Comparison of ENCODE assay signal across 1 cellular context in the genomic region with DNA sequence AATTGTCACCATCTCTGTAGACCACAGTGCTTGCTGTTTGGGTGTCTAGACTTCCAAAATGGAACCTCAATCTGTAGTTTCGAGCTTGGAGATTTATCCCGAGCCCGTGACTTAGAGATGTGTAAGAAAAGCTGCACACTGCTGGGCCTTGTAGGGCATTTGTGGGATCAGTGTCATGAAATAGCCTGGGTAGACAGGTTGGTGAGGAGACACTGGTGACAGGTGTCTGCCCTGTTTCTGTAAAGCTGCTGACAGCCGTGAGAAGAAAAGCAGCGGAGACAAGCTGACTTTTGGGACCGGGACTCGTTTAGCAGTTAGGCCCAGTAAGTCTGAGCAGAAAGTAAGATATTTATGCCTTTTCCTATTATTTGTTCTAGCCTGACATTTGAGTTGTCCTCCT.
TF ChIP-seq lines count a peak whose summit lies in the region.

No MANE protein-coding gene starts in this region.

TF ChIP-seq in GM23338, 12 proteins besides CTCF, POLR2A, EP300 and RAD21 (continued from another document):
- TF ChIP-seq, protein P1, sequence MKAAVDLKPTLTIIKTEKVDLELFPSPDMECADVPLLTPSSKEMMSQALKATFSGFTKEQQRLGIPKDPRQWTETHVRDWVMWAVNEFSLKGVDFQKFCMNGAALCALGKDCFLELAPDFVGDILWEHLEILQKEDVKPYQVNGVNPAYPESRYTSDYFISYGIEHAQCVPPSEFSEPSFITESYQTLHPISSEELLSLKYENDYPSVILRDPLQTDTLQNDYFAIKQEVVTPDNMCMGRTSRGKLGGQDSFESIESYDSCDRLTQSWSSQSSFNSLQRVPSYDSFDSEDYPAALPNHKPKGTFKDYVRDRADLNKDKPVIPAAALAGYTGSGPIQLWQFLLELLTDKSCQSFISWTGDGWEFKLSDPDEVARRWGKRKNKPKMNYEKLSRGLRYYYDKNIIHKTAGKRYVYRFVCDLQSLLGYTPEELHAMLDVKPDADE (IDR thresholded peaks at IDR 0.05) = no peak
- TF ChIP-seq CREB1 (CRISPR knock-in tag; IDR thresholded peaks at IDR 0.05; ENCODE audit: low read depth) (no peak), EZH2phosphoT487 (IDR thresholded peaks at IDR 0.05; ENCODE audit: unreplicated experiment) (no peak), ZNF331 (CRISPR knock-in tag; IDR thresholded peaks at IDR 0.05; ENCODE audit: low read depth) (no peak), NANOG (IDR thresholded peaks at IDR 0.05; ENCODE audit: borderline replicate concordance) (no peak), STAT1 (IDR thresholded peaks at IDR 0.05; ENCODE audit: unreplicated experiment) (no peak), JUNB (IDR thresholded peaks at IDR 0.05; ENCODE audit: unreplicated experiment) (no peak), EZH2 (IDR thresholded peaks at IDR 0.05; ENCODE audit: low read depth, unreplicated experiment) (no peak)
- TF ChIP-seq, protein P2, sequence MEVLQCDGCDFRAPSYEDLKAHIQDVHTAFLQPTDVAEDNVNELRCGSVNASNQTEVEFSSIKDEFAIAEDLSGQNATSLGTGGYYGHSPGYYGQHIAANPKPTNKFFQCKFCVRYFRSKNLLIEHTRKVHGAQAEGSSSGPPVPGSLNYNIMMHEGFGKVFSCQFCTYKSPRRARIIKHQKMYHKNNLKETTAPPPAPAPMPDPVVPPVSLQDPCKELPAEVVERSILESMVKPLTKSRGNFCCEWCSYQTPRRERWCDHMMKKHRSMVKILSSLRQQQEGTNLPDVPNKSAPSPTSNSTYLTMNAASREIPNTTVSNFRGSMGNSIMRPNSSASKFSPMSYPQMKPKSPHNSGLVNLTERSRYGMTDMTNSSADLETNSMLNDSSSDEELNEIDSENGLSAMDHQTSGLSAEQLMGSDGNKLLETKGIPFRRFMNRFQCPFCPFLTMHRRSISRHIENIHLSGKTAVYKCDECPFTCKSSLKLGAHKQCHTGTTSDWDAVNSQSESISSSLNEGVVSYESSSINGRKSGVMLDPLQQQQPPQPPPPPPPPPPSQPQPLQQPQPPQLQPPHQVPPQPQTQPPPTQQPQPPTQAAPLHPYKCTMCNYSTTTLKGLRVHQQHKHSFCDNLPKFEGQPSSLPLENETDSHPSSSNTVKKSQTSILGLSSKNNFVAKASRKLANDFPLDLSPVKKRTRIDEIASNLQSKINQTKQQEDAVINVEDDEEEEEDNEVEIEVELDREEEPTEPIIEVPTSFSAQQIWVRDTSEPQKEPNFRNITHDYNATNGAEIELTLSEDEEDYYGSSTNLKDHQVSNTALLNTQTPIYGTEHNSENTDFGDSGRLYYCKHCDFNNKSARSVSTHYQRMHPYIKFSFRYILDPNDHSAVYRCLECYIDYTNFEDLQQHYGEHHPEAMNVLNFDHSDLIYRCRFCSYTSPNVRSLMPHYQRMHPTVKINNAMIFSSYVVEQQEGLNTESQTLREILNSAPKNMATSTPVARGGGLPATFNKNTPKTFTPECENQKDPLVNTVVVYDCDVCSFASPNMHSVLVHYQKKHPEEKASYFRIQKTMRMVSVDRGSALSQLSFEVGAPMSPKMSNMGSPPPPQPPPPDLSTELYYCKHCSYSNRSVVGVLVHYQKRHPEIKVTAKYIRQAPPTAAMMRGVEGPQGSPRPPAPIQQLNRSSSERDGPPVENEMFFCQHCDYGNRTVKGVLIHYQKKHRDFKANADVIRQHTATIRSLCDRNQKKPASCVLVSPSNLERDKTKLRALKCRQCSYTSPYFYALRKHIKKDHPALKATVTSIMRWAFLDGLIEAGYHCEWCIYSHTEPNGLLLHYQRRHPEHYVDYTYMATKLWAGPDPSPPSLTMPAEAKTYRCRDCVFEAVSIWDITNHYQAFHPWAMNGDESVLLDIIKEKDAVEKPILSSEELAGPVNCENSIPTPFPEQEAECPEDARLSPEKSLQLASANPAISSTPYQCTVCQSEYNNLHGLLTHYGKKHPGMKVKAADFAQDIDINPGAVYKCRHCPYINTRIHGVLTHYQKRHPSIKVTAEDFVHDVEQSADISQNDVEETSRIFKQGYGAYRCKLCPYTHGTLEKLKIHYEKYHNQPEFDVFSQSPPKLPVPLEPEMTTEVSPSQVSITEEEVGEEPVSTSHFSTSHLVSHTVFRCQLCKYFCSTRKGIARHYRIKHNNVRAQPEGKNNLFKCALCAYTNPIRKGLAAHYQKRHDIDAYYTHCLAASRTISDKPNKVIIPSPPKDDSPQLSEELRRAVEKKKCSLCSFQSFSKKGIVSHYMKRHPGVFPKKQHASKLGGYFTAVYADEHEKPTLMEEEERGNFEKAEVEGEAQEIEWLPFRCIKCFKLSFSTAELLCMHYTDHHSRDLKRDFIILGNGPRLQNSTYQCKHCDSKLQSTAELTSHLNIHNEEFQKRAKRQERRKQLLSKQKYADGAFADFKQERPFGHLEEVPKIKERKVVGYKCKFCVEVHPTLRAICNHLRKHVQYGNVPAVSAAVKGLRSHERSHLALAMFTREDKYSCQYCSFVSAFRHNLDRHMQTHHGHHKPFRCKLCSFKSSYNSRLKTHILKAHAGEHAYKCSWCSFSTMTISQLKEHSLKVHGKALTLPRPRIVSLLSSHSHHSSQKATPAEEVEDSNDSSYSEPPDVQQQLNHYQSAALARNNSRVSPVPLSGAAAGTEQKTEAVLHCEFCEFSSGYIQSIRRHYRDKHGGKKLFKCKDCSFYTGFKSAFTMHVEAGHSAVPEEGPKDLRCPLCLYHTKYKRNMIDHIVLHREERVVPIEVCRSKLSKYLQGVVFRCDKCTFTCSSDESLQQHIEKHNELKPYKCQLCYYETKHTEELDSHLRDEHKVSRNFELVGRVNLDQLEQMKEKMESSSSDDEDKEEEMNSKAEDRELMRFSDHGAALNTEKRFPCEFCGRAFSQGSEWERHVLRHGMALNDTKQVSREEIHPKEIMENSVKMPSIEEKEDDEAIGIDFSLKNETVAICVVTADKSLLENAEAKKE (CRISPR knock-in tag; IDR thresholded peaks at IDR 0.05) = no peak
